In genomic region chr18:71168576-71169145, GRCh38 we compare ENCODE assay signal across 17 cellular contexts.
DNase-seq lines count a peak whose midpoint lies in the region; FAIRE-seq and TF ChIP-seq lines count a peak whose summit lies in the region.
"Had no signal": no experiment of that assay in that cellular context is flagged by ENCODE, and none has a peak within 500 bp of the region (broad histone marks: within the 10 kb centered on the region; RNA-seq: fewer than 3 reads in every experiment).

No MANE protein-coding gene starts in this region.

- H3K9ac ChIP-seq in mammary epithelial cell (ENCODE audit: insufficient read depth, low read length), result no peak overlapping the region
- no peak overlapping the region for H3K9ac ChIP-seq in astrocyte (ENCODE audit: low read length)

- H3K9me3 ChIP-seq in breast epithelium (no peaks in the 10 kb centered on the region), mammary epithelial cell (replicated peaks; ENCODE audit: insufficient read depth, low read length) (peaks cover 7% of the 10 kb centered on the region), astrocyte (ENCODE audit: insufficient read depth, low read depth, low read length) (no peaks in the 10 kb centered on the region)

- intact Hi-C loops in breast epithelium (cut with DNase I; ENCODE audit: low total_unique reads) (loop anchor here (10.0 kb wide), 1 partner anchor 864 kb away; no protein-coding TSS in a partner anchor), mammary epithelial cell (cut with micrococcal nuclease) (no loop called here)

- no peak for DNase-seq in breast epithelium (ENCODE audit: low spot score in 2 of 2)
- no peak for DNase-seq in mammary epithelial cell
- no peak for DNase-seq in astrocyte (ENCODE audit: low read depth)
- peak; percentile 48 for DNase-seq in foreskin melanocyte
- no peak for DNase-seq in activated CD4-positive, CD25-positive, alpha-beta regulatory T cell treated with anti-CD3 and anti-CD28 coated beads, Interleukin-2, amount 50 U/mL, for 72 hours
- DNase-seq in activated CD4-positive, alpha-beta T cell treated with anti-CD3 and anti-CD28 coated beads, Interleukin-2, amount 50 U/mL, for 48 hours, result no peak
- no peak for DNase-seq in hepatic stellate cell (ENCODE audit: low spot score)
- no peak for DNase-seq in GM03348 (ENCODE audit: low spot score)
- DNase-seq: C1 segment of cervical spinal cord, DND-41, GOT3, NCI-H1417 treated with DMSO at 0.1 percent for 48 hours, NCI-H1930, NCI-H524, Right ventricle myocardium superior had no signal

- no peak overlapping the region for H3K27ac Mint-ChIP-seq in astrocyte (ENCODE audit: unreplicated experiment)

- CTCF ChIA-PET in mammary epithelial cell (lab: Charles Lee; ENCODE audit: low non-redundant PET), result no interaction called here

- H3K4me2 ChIP-seq in mammary epithelial cell (ENCODE audit: insufficient read depth, low read depth, low read length) (no peak overlapping the region), astrocyte (ENCODE audit: low read length) (peak overlapping the region; percentile 23)

- H3K36me3 ChIP-seq in breast epithelium (no peaks in the 10 kb centered on the region), mammary epithelial cell (ENCODE audit: insufficient read depth, low read length) (no peaks in the 10 kb centered on the region), astrocyte (ENCODE audit: insufficient read depth, low read length) (no peaks in the 10 kb centered on the region)

- TF ChIP-seq CTCF in breast epithelium (IDR thresholded peaks at IDR 0.05), result no peak
- no peak for TF ChIP-seq CTCF in mammary epithelial cell (conservative IDR thresholded peaks at IDR 0.05 in 1 of 2, IDR thresholded peaks at IDR 0.05 in 1 of 2; ENCODE audit: extremely low read depth in 1 of 2, insufficient read depth in 1 of 2, low read depth in 1 of 2, low read length in 2 of 2)
- no peak for TF ChIP-seq CTCF in astrocyte (IDR thresholded peaks at IDR 0.05; ENCODE audit: insufficient read depth, low read depth, low read length)

- H3K4me3 Mint-ChIP-seq in astrocyte (ENCODE audit: unreplicated experiment), result no peak overlapping the region

- in situ Hi-C loops in mammary epithelial cell (cut with MboI; ENCODE audit: low sequenced_read_pairs in 2 of 2), result no loop called here

- peaks cover 2% of the 10 kb centered on the region for H3K9me3 Mint-ChIP-seq in astrocyte (ENCODE audit: unreplicated experiment)

- no peak overlapping the region for H3K27ac ChIP-seq in breast epithelium
- H3K27ac ChIP-seq in mammary epithelial cell (ENCODE audit: insufficient read depth, low read depth, low read length), result no peak overlapping the region
- no peak overlapping the region for H3K27ac ChIP-seq in astrocyte (ENCODE audit: low read depth, low read length)

- H3K79me2 ChIP-seq in mammary epithelial cell (ENCODE audit: insufficient read depth, low read length) (no peaks in the 10 kb centered on the region), astrocyte (ENCODE audit: insufficient read depth, low read length) (no peaks in the 10 kb centered on the region)

- WGBS in mammary epithelial cell (ENCODE audit: low coverage, missing lambda C conversion rate), result 0% methylated on average over 4 of the region's 4 CpGs

- H3K27me3 ChIP-seq in breast epithelium, result no peaks in the 10 kb centered on the region
- no peaks in the 10 kb centered on the region for H3K27me3 ChIP-seq in mammary epithelial cell (ENCODE audit: insufficient read depth, low read length)
- no peaks in the 10 kb centered on the region for H3K27me3 ChIP-seq in astrocyte (ENCODE audit: insufficient read depth, low read length)

- no peaks in the 10 kb centered on the region for H3K4me1 ChIP-seq in breast epithelium
- no peaks in the 10 kb centered on the region for H3K4me1 ChIP-seq in mammary epithelial cell (ENCODE audit: insufficient read depth, low read length)
- H3K4me1 ChIP-seq in astrocyte (ENCODE audit: insufficient read depth, low read length), result no peaks in the 10 kb centered on the region

- peak overlapping the region in 2 of 3 donors; percentile 0 to 6 for H3K4me3 ChIP-seq in breast epithelium
- no peak overlapping the region for H3K4me3 ChIP-seq in mammary epithelial cell (replicated peaks in 1 of 3; ENCODE audit: insufficient read depth in 1 of 3, low read depth in 2 of 3, low read length in 3 of 3)
- H3K4me3 ChIP-seq in astrocyte (ENCODE audit: insufficient read depth, low read depth, low read length), result no peak overlapping the region
- H3K4me3 ChIP-seq: GM12878 had no signal

- dilution Hi-C loops in mammary epithelial cell (cut with HindIII; ENCODE audit: low sequenced_read_pairs), result no loop called here

- no peak for FAIRE-seq in astrocyte (lab: Jason Lieb, UNC)
- FAIRE-seq: G401.6, GM12878 had no signal

- H4K20me1 ChIP-seq in mammary epithelial cell (ENCODE audit: insufficient read depth, low read length) (no peaks in the 10 kb centered on the region), astrocyte (ENCODE audit: insufficient read depth, low read length) (no peaks in the 10 kb centered on the region)

- BruUV-seq in mammary epithelial cell (replicated peaks; lab: Mats Ljungman, UMichigan), result no TSS peak

- H3K36me3 Mint-ChIP-seq in astrocyte (ENCODE audit: low read depth, unreplicated experiment), result no peaks in the 10 kb centered on the region

- TF ChIP-seq POLR2A in breast epithelium (IDR thresholded peaks at IDR 0.05), result no peak

- no peak overlapping the region for H2AFZ ChIP-seq in mammary epithelial cell (ENCODE audit: low read depth, low read length)
- peak overlapping the region; percentile 15 for H2AFZ ChIP-seq in astrocyte (ENCODE audit: low read depth, low read length)

- no peaks in the 10 kb centered on the region for H3K4me1 Mint-ChIP-seq in astrocyte (ENCODE audit: low read depth, unreplicated experiment)

- no peaks in the 10 kb centered on the region for H3K27me3 Mint-ChIP-seq in astrocyte (ENCODE audit: low read depth, unreplicated experiment)

Comparison
In these comparisons a context has a peak if more than half of its experiments do, and no peak if none do; other contexts are left out.
1. H3K4me3 ChIP-seq: peak in breast epithelium (2 of 3); none in mammary epithelial cell (0 of 3) and astrocyte (single experiment).